Comparison of ENCODE assay signal across 1 cellular context in the genomic region with DNA sequence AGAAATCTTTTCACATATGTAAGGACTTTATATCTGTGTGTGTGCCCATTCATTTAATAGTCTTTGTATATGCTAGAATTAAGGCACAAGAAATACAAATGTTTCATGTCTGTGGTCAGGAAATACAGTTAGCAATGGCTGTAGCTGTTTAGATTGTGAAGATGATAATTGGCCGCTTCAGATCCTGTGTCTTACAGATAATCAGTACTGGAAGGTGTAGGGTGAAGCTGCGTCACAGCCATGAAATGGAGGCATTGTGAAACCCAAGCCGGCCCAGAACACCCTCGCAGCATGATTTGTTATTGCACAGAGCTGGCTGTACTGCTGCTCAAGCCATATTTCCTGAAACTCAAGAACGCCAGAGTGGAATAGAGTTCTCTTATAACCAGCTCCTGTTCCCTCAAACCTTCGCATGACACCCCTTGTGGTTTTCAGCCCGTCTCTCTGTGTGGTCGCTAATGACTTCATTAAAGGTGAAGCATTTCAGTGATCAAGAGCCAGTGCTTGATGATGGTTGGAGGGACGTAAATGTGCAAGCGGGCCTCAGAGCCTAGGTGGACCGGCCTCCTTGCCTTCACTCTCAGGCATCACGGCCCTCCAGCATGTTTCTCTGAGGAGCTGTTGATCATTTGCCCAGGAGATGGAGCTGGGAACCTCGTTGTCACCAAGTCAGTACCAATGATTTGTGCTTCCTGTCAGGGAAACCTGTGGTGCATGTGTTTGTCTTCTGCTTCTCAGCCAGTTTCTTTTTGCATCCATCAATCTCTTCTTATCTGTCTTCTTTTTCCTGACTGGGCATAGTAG.
TF ChIP-seq lines count a peak whose summit lies in the region.

No MANE protein-coding gene starts in this region.

TF ChIP-seq in GM12878, 131 proteins besides CTCF, POLR2A, EP300 and RAD21 (continued from another document and continues in another):
- TF ChIP-seq CBX3 (IDR thresholded peaks at IDR 0.05; ENCODE audit: borderline replicate concordance, low read depth) = no peak
- no peak for TF ChIP-seq MYC (IDR thresholded peaks at IDR 0.05; ENCODE audit: insufficient read depth, insufficient read length, insufficient replicate concordance, low read length, severe bottlenecking)
- TF ChIP-seq HDGF (IDR thresholded peaks at IDR 0.05) = 0 out of 2 replicates have a peak, but pooled peaks have one; percentile 60
- TF ChIP-seq SRF (IDR thresholded peaks at IDR 0.05; ENCODE audit: low read depth in 2 of 2, low read length in 2 of 2) = no peak
- TF ChIP-seq RELB (IDR thresholded peaks at IDR 0.05; ENCODE audit: low read depth) = no peak
- TF ChIP-seq, protein P1, sequence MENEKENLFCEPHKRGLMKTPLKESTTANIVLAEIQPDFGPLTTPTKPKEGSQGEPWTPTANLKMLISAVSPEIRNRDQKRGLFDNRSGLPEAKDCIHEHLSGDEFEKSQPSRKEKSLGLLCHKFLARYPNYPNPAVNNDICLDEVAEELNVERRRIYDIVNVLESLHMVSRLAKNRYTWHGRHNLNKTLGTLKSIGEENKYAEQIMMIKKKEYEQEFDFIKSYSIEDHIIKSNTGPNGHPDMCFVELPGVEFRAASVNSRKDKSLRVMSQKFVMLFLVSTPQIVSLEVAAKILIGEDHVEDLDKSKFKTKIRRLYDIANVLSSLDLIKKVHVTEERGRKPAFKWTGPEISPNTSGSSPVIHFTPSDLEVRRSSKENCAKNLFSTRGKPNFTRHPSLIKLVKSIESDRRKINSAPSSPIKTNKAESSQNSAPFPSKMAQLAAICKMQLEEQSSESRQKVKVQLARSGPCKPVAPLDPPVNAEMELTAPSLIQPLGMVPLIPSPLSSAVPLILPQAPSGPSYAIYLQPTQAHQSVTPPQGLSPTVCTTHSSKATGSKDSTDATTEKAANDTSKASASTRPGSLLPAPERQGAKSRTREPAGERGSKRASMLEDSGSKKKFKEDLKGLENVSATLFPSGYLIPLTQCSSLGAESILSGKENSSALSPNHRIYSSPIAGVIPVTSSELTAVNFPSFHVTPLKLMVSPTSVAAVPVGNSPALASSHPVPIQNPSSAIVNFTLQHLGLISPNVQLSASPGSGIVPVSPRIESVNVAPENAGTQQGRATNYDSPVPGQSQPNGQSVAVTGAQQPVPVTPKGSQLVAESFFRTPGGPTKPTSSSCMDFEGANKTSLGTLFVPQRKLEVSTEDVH (IDR thresholded peaks at IDR 0.05; ENCODE audit: low read depth, partially characterized antibody) = no peak
- TF ChIP-seq TCF3 (IDR thresholded peaks at IDR 0.05; ENCODE audit: borderline replicate concordance, insufficient read depth, low read depth, low read length) = no peak
- TF ChIP-seq ZZZ3 (IDR thresholded peaks at IDR 0.05; ENCODE audit: control insufficient read depth, insufficient read length, low read depth) = no peak
- TF ChIP-seq CBFB (IDR thresholded peaks at IDR 0.05; ENCODE audit: low read depth) = 0 out of 2 replicates have a peak, but pooled peaks have one; percentile 14
- no peak for TF ChIP-seq ZNF217 (IDR thresholded peaks at IDR 0.05)
- TF ChIP-seq STAT1 (conservative IDR thresholded peaks at IDR 0.05) = no peak
- TF ChIP-seq SMAD5 (IDR thresholded peaks at IDR 0.05; ENCODE audit: low read depth) = no peak
- no peak for TF ChIP-seq ZNF687 (IDR thresholded peaks at IDR 0.05)
- no peak for TF ChIP-seq SREBF1 (IDR thresholded peaks at IDR 0.05; ENCODE audit: low read length)
- TF ChIP-seq RUNX3 (IDR thresholded peaks at IDR 0.05; ENCODE audit: low read length) = peak; percentile 83
- TF ChIP-seq STAT3 (IDR thresholded peaks at IDR 0.05; ENCODE audit: low read depth, low read length) = no peak
- TF ChIP-seq, protein P2, sequence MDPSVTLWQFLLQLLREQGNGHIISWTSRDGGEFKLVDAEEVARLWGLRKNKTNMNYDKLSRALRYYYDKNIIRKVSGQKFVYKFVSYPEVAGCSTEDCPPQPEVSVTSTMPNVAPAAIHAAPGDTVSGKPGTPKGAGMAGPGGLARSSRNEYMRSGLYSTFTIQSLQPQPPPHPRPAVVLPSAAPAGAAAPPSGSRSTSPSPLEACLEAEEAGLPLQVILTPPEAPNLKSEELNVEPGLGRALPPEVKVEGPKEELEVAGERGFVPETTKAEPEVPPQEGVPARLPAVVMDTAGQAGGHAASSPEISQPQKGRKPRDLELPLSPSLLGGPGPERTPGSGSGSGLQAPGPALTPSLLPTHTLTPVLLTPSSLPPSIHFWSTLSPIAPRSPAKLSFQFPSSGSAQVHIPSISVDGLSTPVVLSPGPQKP (IDR thresholded peaks at IDR 0.05; ENCODE audit: low read depth, low read length) = no peak
- no peak for TF ChIP-seq SMAD1 (IDR thresholded peaks at IDR 0.05; ENCODE audit: low read depth, partially characterized antibody)
- no peak for TF ChIP-seq LARP7 (IDR thresholded peaks at IDR 0.05)
- TF ChIP-seq, protein P3, sequence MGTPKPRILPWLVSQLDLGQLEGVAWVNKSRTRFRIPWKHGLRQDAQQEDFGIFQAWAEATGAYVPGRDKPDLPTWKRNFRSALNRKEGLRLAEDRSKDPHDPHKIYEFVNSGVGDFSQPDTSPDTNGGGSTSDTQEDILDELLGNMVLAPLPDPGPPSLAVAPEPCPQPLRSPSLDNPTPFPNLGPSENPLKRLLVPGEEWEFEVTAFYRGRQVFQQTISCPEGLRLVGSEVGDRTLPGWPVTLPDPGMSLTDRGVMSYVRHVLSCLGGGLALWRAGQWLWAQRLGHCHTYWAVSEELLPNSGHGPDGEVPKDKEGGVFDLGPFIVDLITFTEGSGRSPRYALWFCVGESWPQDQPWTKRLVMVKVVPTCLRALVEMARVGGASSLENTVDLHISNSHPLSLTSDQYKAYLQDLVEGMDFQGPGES (IDR thresholded peaks at IDR 0.05) = no peak
- no peak for TF ChIP-seq MTA3 (IDR thresholded peaks at IDR 0.05; ENCODE audit: borderline replicate concordance, low read length)
- no peak for TF ChIP-seq HDAC2 (IDR thresholded peaks at IDR 0.05)
- TF ChIP-seq EED (IDR thresholded peaks at IDR 0.05; ENCODE audit: low read depth) = peak; percentile 27; the same call in 1 of the 2 replicates
- TF ChIP-seq WRNIP1 (IDR thresholded peaks at IDR 0.05; ENCODE audit: borderline replicate concordance, low read depth, low read length) = no peak
- no peak for TF ChIP-seq IRF4 (IDR thresholded peaks at IDR 0.05; ENCODE audit: low read depth, low read length)
- no peak for TF ChIP-seq CBX5 (IDR thresholded peaks at IDR 0.05; ENCODE audit: low read depth)
- no peak for TF ChIP-seq RCOR1 (conservative IDR thresholded peaks at IDR 0.05; ENCODE audit: low read depth, low read length)
- no peak for TF ChIP-seq ZNF622 (IDR thresholded peaks at IDR 0.05)
- no peak for TF ChIP-seq USF2 (IDR thresholded peaks at IDR 0.05; ENCODE audit: borderline replicate concordance, low read depth, low read length)
- TF ChIP-seq E2F4 (IDR thresholded peaks at IDR 0.05; ENCODE audit: low read depth, low read length) = no peak
- no peak for TF ChIP-seq PRDM15 (CRISPR knock-in tag; IDR thresholded peaks at IDR 0.05)
- TF ChIP-seq IRF5 (IDR thresholded peaks at IDR 0.05; ENCODE audit: borderline replicate concordance) = no peak
- no peak for TF ChIP-seq HCFC1 (IDR thresholded peaks at IDR 0.05; ENCODE audit: low read length)
- no peak for TF ChIP-seq YBX1 (IDR thresholded peaks at IDR 0.05)
- TF ChIP-seq CREM (IDR thresholded peaks at IDR 0.05; ENCODE audit: low read depth) = no peak
